14 cellular contexts compared by ENCODE assay signal in genomic region chr19:46721269-46722003, GRCh38. TPM values are rescaled to one million over a fixed set of nuclear protein-coding genes. Genes with fewer than 3 reads are reported as not detected.
A peak's percentile ranks its signal among the peaks of the same experiment; 100 is the strongest.
DNase-seq lines count a peak whose midpoint lies in the region; TF ChIP-seq lines count a peak whose summit lies in the region.
"Had no signal": no experiment of that assay in that cellular context is flagged by ENCODE, and none has a peak within 500 bp of the region (broad histone marks: within the 10 kb centered on the region; RNA-seq: fewer than 3 reads in every experiment).

No MANE protein-coding gene starts in this region.

- no peak for TF ChIP-seq POLR2A in erythroblast (IDR thresholded peaks at IDR 0.05; ENCODE audit: low read length)

- no peaks in the 10 kb centered on the region for H3K27me3 ChIP-seq in neural progenitor cell
- H3K27me3 ChIP-seq: body of pancreas had no signal

- no peaks in the 10 kb centered on the region for H3K4me1 ChIP-seq in neural progenitor cell

- H3K4me1 Mint-ChIP-seq in Calu3 (ENCODE audit: low read depth, unreplicated experiment) (peaks cover 18% of the 10 kb centered on the region), neural progenitor cell (peaks cover 22% of the 10 kb centered on the region)

- H3K4me3 Mint-ChIP-seq in Calu3 (ENCODE audit: low read depth, unreplicated experiment) (no peak overlapping the region), neural progenitor cell (no peak overlapping the region)
- H3K4me3 Mint-ChIP-seq: activated T-helper 1 cell treated with anti-CD3 and anti-CD28 coated beads, Interleukin-12 subunit alpha, Interleukin-12 subunit beta, Interleukin-2, Interleukin-4 antibody, amounts not matched to agents 30 ng/mL and 10 ng/mL and 1 ng/mL, durations not matched to agents 14 hours and 24 hours and 36 hours; mesothelial cell of epicardium had no signal

- H2AFZ ChIP-seq in neural progenitor cell (replicated peaks) = no peak overlapping the region

- H3K36me3 Mint-ChIP-seq in Calu3 (ENCODE audit: insufficient read depth, unreplicated experiment) = peaks cover 79% of the 10 kb centered on the region
- peaks cover 12% of the 10 kb centered on the region for H3K36me3 Mint-ChIP-seq in neural progenitor cell

- intact Hi-C loops in Calu3 (cut with micrococcal nuclease; ENCODE audit: unreplicated experiment) = no loop called here

- H3K9ac ChIP-seq in neural progenitor cell = no peak overlapping the region

- H3K27ac Mint-ChIP-seq in Calu3 (ENCODE audit: unreplicated experiment) = no peak overlapping the region
- peak overlapping the region; percentile 46 for H3K27ac Mint-ChIP-seq in neural progenitor cell
- H3K27ac Mint-ChIP-seq: activated T-helper 1 cell treated with anti-CD3 and anti-CD28 coated beads, Interleukin-12 subunit alpha, Interleukin-12 subunit beta, Interleukin-2, Interleukin-4 antibody, amounts not matched to agents 30 ng/mL and 10 ng/mL and 1 ng/mL, durations not matched to agents 14 hours and 24 hours and 36 hours; mesothelial cell of epicardium had no signal

- H3K4me3 ChIP-seq in HFF-Myc (replicated peaks; ENCODE audit: low read depth, low read length) (no peak overlapping the region), cardiac fibroblast (replicated peaks in 1 of 2; ENCODE audit: low read depth in 2 of 2, low read length in 2 of 2) (no peak overlapping the region), neural progenitor cell (no peak overlapping the region)
- H3K4me3 ChIP-seq: body of pancreas had no signal

- H3K9me3 ChIP-seq in neural progenitor cell (ENCODE audit: low read depth) = no peaks in the 10 kb centered on the region
- H3K9me3 ChIP-seq: body of pancreas had no signal

- DNase-seq in Calu3 (no peak), HFF-Myc (ENCODE audit: extremely low read depth, low read depth) (no peak), cardiac fibroblast (ENCODE audit: low read depth in 2 of 2) (no peak), neural progenitor cell (ENCODE audit: low spot score) (peak; percentile 46), nucleus accumbens (lab: John Stamatoyannopoulos, UW) (no peak), erythroblast (lab: John Stamatoyannopoulos, UW) (no peak), HCEC 1CT (no peak), AML-193 (lab: John Stamatoyannopoulos, UW) (no peak)
- DNase-seq: activated CD4-positive, alpha-beta T cell treated with anti-CD3 and anti-CD28 coated beads for 1 hour; body of pancreas; stimulated activated CD4-positive, alpha-beta T cell treated with anti-CD3 and anti-CD28 coated beads, Interleukin-4, amount 100 ng/mL, for 24 hours had no signal

- H3K36me3 ChIP-seq in neural progenitor cell = no peaks in the 10 kb centered on the region

- no peak overlapping the region for H3K4me2 ChIP-seq in neural progenitor cell

- no TSS peak for BruUV-seq in Calu3 (replicated peaks; lab: Mats Ljungman, UMichigan)

- no peak overlapping the region for H3K27ac ChIP-seq in neural progenitor cell
- H3K27ac ChIP-seq: body of pancreas, epithelial cell of prostate had no signal

- peaks cover 28% of the 10 kb centered on the region for H3F3A ChIP-seq in neural progenitor cell (ENCODE audit: low read depth)

- H3K27me3 Mint-ChIP-seq in Calu3 (ENCODE audit: unreplicated experiment) (no peaks in the 10 kb centered on the region), neural progenitor cell (ENCODE audit: insufficient read depth, low read depth) (peaks cover 2% of the 10 kb centered on the region)

- H3K79me2 ChIP-seq in neural progenitor cell (ENCODE audit: low read depth) = peaks cover 3% of the 10 kb centered on the region

- TF ChIP-seq CTCF in Calu3 (IDR thresholded peaks at IDR 0.05; ENCODE audit: unreplicated experiment) (peak; percentile 37), HFF-Myc (IDR thresholded peaks at IDR 0.05; ENCODE audit: low read depth, low read length, missing control alignments) (peak; percentile 23), cardiac fibroblast (IDR thresholded peaks at IDR 0.05; ENCODE audit: low read depth, low read length) (peak; percentile 1), neural progenitor cell (IDR thresholded peaks at IDR 0.05) (peak; percentile 44)

- CTCF ChIA-PET in Calu3 (lab: Charles Lee) = no interaction called here

- H4K20me1 ChIP-seq in neural progenitor cell (ENCODE audit: low read depth) = peaks cover 19% of the 10 kb centered on the region

- H3K9me3 Mint-ChIP-seq in Calu3 (ENCODE audit: low read depth, unreplicated experiment) = no peaks in the 10 kb centered on the region
- no peaks in the 10 kb centered on the region for H3K9me3 Mint-ChIP-seq in neural progenitor cell
- H3K9me3 Mint-ChIP-seq: activated T-helper 1 cell treated with anti-CD3 and anti-CD28 coated beads, Interleukin-12 subunit alpha, Interleukin-12 subunit beta, Interleukin-2, Interleukin-4 antibody, amounts not matched to agents 30 ng/mL and 10 ng/mL and 1 ng/mL, durations not matched to agents 14 hours and 24 hours and 36 hours; mesothelial cell of epicardium had no signal

RNA-seq across cellular contexts. Expression of gene PRKD2, which starts 4.5 kb away (rescaled TPM):
- total RNA-seq in Calu3 (2022) = 98.3 and 110 TPM in 2 replicates
- 14.9 and 22.2 TPM in 2 replicates for total RNA-seq in neural progenitor cell (ENCODE audit: low replicate concordance)

RNA-seq across cellular contexts. Expression of gene FKRP, which starts 24.4 kb away (rescaled TPM):
- total RNA-seq in Calu3 (2022) = 33.7 and 35.0 TPM in 2 replicates
- total RNA-seq in neural progenitor cell (ENCODE audit: low replicate concordance) = 18.6 and 40.5 TPM in 2 replicates

RNA-seq across cellular contexts. Expression of gene STRN4, which starts 24.8 kb away (rescaled TPM):
- total RNA-seq in Calu3 (2022) (149 and 151 TPM in 2 replicates), neural progenitor cell (ENCODE audit: low replicate concordance) (54.1 and 149 TPM in 2 replicates)
